15 cellular contexts compared by ENCODE assay signal in the genomic region with DNA sequence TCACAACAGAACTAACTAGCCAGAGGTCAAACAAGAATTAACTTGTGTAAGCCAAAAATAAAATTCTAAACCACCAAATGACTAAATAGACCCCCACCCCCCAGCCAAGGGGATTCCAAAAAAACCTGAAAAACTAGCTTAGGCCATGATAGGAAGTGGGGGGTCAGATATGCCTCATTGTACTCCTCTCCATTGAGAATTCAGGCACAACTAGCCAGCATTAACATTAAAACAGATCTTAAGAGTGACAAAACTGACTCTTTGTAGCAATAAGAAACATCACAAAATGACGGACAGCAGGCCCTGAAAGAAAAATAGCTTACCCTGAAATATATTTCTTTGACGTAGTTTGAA.
A peak's percentile ranks its signal among the peaks of the same experiment; 100 is the strongest.
DNase-seq lines count a peak whose midpoint lies in the region; TF ChIP-seq lines count a peak whose summit lies in the region.
"Had no signal": no experiment of that assay in that cellular context is flagged by ENCODE, and none has a peak within 500 bp of the region (broad histone marks: within the 10 kb centered on the region; RNA-seq: fewer than 3 reads in every experiment).

No MANE protein-coding gene starts in this region.

- no peak overlapping the region for H3K4me2 ChIP-seq in H9 (ENCODE audit: insufficient read depth, insufficient read length, low read length)
- H3K4me2 ChIP-seq in hepatocyte, result peak overlapping the region; percentile 16
- H3K4me2 ChIP-seq: KMS-11, PC-9 had no signal

- H3K4me1 Mint-ChIP-seq in H9 (peaks cover 39 to 44% of the 10 kb centered on the region in 2 experiments), mesothelial cell of epicardium (peaks cover 39% of the 10 kb centered on the region)
- H3K4me1 Mint-ChIP-seq: B cell had no signal

- H3K14ac ChIP-seq in H9 (ENCODE audit: insufficient read depth, low read length), result no peak overlapping the region

- H3T11ph ChIP-seq in H9 (ENCODE audit: low read length), result no peak overlapping the region

- H3K36me3 ChIP-seq in hepatocyte (replicated peaks; ENCODE audit: insufficient read depth, low read depth) (no peaks in the 10 kb centered on the region), prostate gland (no peaks in the 10 kb centered on the region)

- no peak overlapping the region for H2BK15ac ChIP-seq in H9 (ENCODE audit: low read depth, low read length)

- H3K9me3 Mint-ChIP-seq in H9 (peaks cover 0 to 3% of the 10 kb centered on the region in 2 experiments; a peak in 1 of 5 replicates), mesothelial cell of epicardium (peaks cover 7% of the 10 kb centered on the region)
- H3K9me3 Mint-ChIP-seq: CD8-positive, alpha-beta T cell had no signal

- no peak overlapping the region for H4K91ac ChIP-seq in H9 (ENCODE audit: insufficient read length, low read depth, low read length)

- H3K27me3 Mint-ChIP-seq in H9 (ENCODE audit: low read depth) (no peaks in the 10 kb centered on the region), mesothelial cell of epicardium (ENCODE audit: low read depth) (no peaks in the 10 kb centered on the region)

- no peak overlapping the region for H2AK5ac ChIP-seq in H9 (ENCODE audit: insufficient read length, low read length)

- H3K4me3 ChIP-seq in hepatocyte (no peak overlapping the region), prostate gland (no peak overlapping the region)
- H3K4me3 ChIP-seq: PC-9 had no signal

- H2BK120ac ChIP-seq in H9 (ENCODE audit: low read depth, low read length, poor library complexity, severe bottlenecking), result no peak overlapping the region

- no peaks in the 10 kb centered on the region for H3K79me1 ChIP-seq in H9 (ENCODE audit: insufficient read depth, low read depth, low read length, poor library complexity, severe bottlenecking)

- no peak overlapping the region for H2BK12ac ChIP-seq in H9 (ENCODE audit: insufficient read length, low read depth, low read length)

- TF ChIP-seq CTCF in H9 (conservative IDR thresholded peaks at IDR 0.05), result no peak
- TF ChIP-seq CTCF in hepatocyte (IDR thresholded peaks at IDR 0.05; ENCODE audit: poor library complexity), result no peak
- TF ChIP-seq CTCF in mesothelial cell of epicardium (IDR thresholded peaks at IDR 0.05; ENCODE audit: unreplicated experiment), result no peak
- no peak for TF ChIP-seq CTCF in GM10248 (IDR thresholded peaks at IDR 0.05; ENCODE audit: control extremely low read depth, extremely low read depth, low read depth, missing control alignments)
- TF ChIP-seq CTCF in prostate gland (IDR thresholded peaks at IDR 0.05), result no peak

- no peak for TF ChIP-seq POLR2A in prostate gland (IDR thresholded peaks at IDR 0.05)

- no peak overlapping the region for H3K4ac ChIP-seq in H9 (ENCODE audit: low read depth, low read length)

- no peak overlapping the region for H3K56ac ChIP-seq in H9 (ENCODE audit: insufficient read length, low read depth, low read length)

- H3K9me3 ChIP-seq in H9 (ENCODE audit: control insufficient read depth, low read depth, low read length), result no peaks in the 10 kb centered on the region
- H3K9me3 ChIP-seq in hepatocyte (ENCODE audit: low read depth), result no peaks in the 10 kb centered on the region
- H3K9me3 ChIP-seq in prostate gland, result no peaks in the 10 kb centered on the region

- no peaks in the 10 kb centered on the region for H3K23me2 ChIP-seq in H9 (ENCODE audit: insufficient read length, low read depth, low read length, poor library complexity, severe bottlenecking)

- no peak overlapping the region for H4K8ac ChIP-seq in H9 (replicated peaks; ENCODE audit: insufficient read length, low read depth, low read length)

- no peak overlapping the region for H2BK20ac ChIP-seq in H9 (ENCODE audit: low read depth, low read length, poor library complexity, severe bottlenecking)

- H4K20me1 ChIP-seq in H9 (ENCODE audit: control insufficient read depth, insufficient read depth, insufficient read length), result no peaks in the 10 kb centered on the region
- H4K20me1 ChIP-seq in hepatocyte (ENCODE audit: insufficient read depth, poor library complexity, severe bottlenecking), result no peaks in the 10 kb centered on the region

- H3K18ac ChIP-seq in H9 (ENCODE audit: insufficient read length, low read depth, low read length), result no peak overlapping the region

- H4K5ac ChIP-seq in H9 (ENCODE audit: insufficient read length, low read depth, low read length), result no peak overlapping the region

- H3K27me3 ChIP-seq in H9 (ENCODE audit: insufficient read depth, low read length), result no peaks in the 10 kb centered on the region
- no peaks in the 10 kb centered on the region for H3K27me3 ChIP-seq in hepatocyte
- peaks cover 3% of the 10 kb centered on the region for H3K27me3 ChIP-seq in prostate gland (replicated peaks; ENCODE audit: insufficient read depth)

- no peaks in the 10 kb centered on the region for H3K36me3 Mint-ChIP-seq in H9 (ENCODE audit: insufficient read depth in 1 of 3, low read depth in 3 of 3)
- H3K36me3 Mint-ChIP-seq in mesothelial cell of epicardium, result no peaks in the 10 kb centered on the region
- H3K36me3 Mint-ChIP-seq: CD8-positive, alpha-beta T cell had no signal

- H3K79me2 ChIP-seq in H9 (ENCODE audit: insufficient read depth, low read length) (no peaks in the 10 kb centered on the region), hepatocyte (no peaks in the 10 kb centered on the region)

- DNase-seq in H9 (no peak), hepatocyte (ENCODE audit: low spot score) (no peak), mesothelial cell of epicardium (ENCODE audit: low spot score in 2 of 2, unreplicated experiment in 2 of 2) (no peak), GM10248 (ENCODE audit: extremely low spot score) (no peak), DMS153 (lab: John Stamatoyannopoulos, UW) (no peak), prostate gland (ENCODE audit: low spot score) (no peak), NCI-H1092 (lab: John Stamatoyannopoulos, UW) (no peak)
- DNase-seq: CD8-positive, alpha-beta T cell; DMS 273 treated with DMSO at 0.1 percent for 48 hours; NCI-H1092 treated with DMSO at 0.1 percent for 48 hours; NCI-H1694; NCI-H446; PC-9 had no signal

- POLR2A ChIA-PET in GM10248 (lab: Yijun Ruan, JAX), result no interaction called here

- H3K27ac ChIP-seq in H9 (ENCODE audit: insufficient read length, low read depth, low read length), result no peak overlapping the region
- H3K27ac ChIP-seq in hepatocyte, result peak overlapping the region; percentile 90
- no peak overlapping the region for H3K27ac ChIP-seq in prostate gland
- H3K27ac ChIP-seq: KMS-11, PC-9 had no signal

- WGBS in H9 (ENCODE audit: extremely low coverage, insufficient read length, low lambda C conversion rate), result no CpG with 5 or more reads among the region's 2 CpGs
- 90% methylated on average over 2 of the region's 2 CpGs for WGBS in hepatocyte (ENCODE audit: low lambda C conversion rate, missing lambda C conversion rate)
- WGBS in prostate gland, result 60% methylated on average over 2 of the region's 2 CpGs

- no peaks in the 10 kb centered on the region for H3K9me2 ChIP-seq in hepatocyte (replicated peaks; ENCODE audit: insufficient read depth)

- H2AFZ ChIP-seq in H9 (ENCODE audit: low read length) (no peak overlapping the region), hepatocyte (no peak overlapping the region)
- H2AFZ ChIP-seq: PC-9 had no signal

- no peaks in the 10 kb centered on the region; the same call in 1 of the 2 replicates for H3K4me1 ChIP-seq in H9 (ENCODE audit: insufficient read depth, low read length)
- peaks cover 32% of the 10 kb centered on the region for H3K4me1 ChIP-seq in hepatocyte (ENCODE audit: insufficient read depth)
- H3K4me1 ChIP-seq in prostate gland (replicated peaks), result no peaks in the 10 kb centered on the region

- no peak overlapping the region for H2BK5ac ChIP-seq in H9 (ENCODE audit: insufficient read length, low read length)

- H3K27ac Mint-ChIP-seq in H9, result peak overlapping the region; percentile 37 to 90 (median 71); a peak in 5 of 7 replicates
- H3K27ac Mint-ChIP-seq in mesothelial cell of epicardium, result peak overlapping the region; percentile 72
- H3K27ac Mint-ChIP-seq: B cell; CD8-positive, alpha-beta T cell had no signal

- no peak overlapping the region; a peak in 1 of 5 replicates for H3K4me3 Mint-ChIP-seq in H9
- H3K4me3 Mint-ChIP-seq in mesothelial cell of epicardium, result no peak overlapping the region
- H3K4me3 Mint-ChIP-seq: B cell; CD8-positive, alpha-beta T cell had no signal

- CTCF ChIA-PET in GM10248 (lab: Yijun Ruan, JAX), result no interaction called here

- no peak overlapping the region for H3K9ac ChIP-seq in H9 (ENCODE audit: extremely low read depth, insufficient read length, low read length)
- H3K9ac ChIP-seq: KMS-11 had no signal

- H3K23ac ChIP-seq in H9 (ENCODE audit: insufficient read length, low read depth, low read length), result no peak overlapping the region

- intact Hi-C loops in prostate gland (cut with DNase I), result no loop called here
